In the genomic region with DNA sequence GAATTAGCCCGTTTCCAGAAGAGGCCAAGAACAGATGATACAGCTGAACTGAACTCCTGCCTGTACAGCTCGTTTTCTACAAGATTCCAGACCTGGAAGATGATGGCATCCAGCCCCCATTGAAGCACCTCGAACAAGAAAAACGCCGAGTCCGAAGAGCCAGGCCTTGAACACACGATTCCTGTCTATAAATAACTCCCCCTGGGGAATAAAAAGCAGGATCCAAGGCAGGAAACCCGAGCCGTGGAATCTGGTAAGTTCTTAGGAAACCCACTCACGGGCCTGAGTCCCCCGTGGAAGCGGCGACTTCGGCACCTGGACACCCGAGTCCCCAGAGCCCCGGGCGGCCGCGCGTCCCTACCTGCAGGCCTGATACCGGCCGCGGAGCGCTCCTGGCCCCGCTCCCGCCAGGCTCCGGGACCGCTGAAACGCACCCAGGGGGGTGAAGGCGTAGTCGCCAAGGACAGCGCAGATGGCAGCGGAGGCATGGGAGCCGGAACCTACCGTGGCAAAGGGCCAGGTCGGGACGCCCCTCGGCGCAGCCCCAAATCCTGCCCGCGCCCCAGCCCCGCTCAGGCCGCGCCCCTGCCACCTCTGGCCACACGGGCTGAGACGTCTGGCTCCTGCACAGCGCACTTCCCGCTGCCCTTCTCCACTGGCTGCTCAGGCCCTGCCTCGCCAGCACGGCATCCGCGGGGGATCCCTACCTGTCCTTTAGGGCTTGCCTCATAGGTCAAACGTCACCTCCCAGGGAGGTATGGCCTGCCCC, we compare ENCODE assay signal across 8 cellular contexts. TPM values are rescaled to one million over a fixed set of nuclear protein-coding genes. Genes with fewer than 3 reads are reported as not detected.
DNase-seq lines count a peak whose midpoint lies in the region; ATAC-seq, FAIRE-seq and TF ChIP-seq lines count a peak whose summit lies in the region.

No MANE protein-coding gene starts in this region.

- SMC1A ChIA-PET in GM12878 (lab: Charles Lee; ENCODE audit: uncharacterized antibody, unreplicated experiment): interaction anchor here (2.1 kb wide), 1 partner anchor 9 kb away, joined by 6 read pairs; no protein-coding TSS in a partner anchor

- no peaks in the 10 kb centered on the region for H4K20me1 ChIP-seq in GM12878 (ENCODE audit: control insufficient read depth, insufficient read depth)

- no peak overlapping the region for H3K27ac ChIP-seq in CD4-positive, alpha-beta T cell (ENCODE audit: low read depth, low read length)
- no peak overlapping the region for H3K27ac ChIP-seq in HUES64 (ENCODE audit: low read depth, low read length)
- H3K27ac ChIP-seq in GM12878 (ENCODE audit: control insufficient read depth, insufficient read depth): no peak overlapping the region

- peak overlapping the region; percentile 74 for H3K4me3 Mint-ChIP-seq in CD4-positive, alpha-beta T cell
- peak overlapping the region in 4 of 5 donors; percentile 31 to 71 (median 60) for H3K4me3 Mint-ChIP-seq in immature natural killer cell

- no TSS peak for BruUV-seq in GM12878 (replicated peaks; lab: Mats Ljungman, UMichigan)

- WGBS in HUES64: 13% methylated on average over 53 of the region's 53 CpGs
- 3% methylated on average over 44 of the region's 53 CpGs for WGBS in GM12878 (ENCODE audit: insufficient coverage, insufficient replicate concordance, low lambda C conversion rate, missing lambda C conversion rate)

- peak; percentile 17 for ATAC-seq in CD4-positive, alpha-beta T cell (ENCODE audit: poor library complexity)
- ATAC-seq in GM12878: peak; percentile 76
- ATAC-seq in stimulated activated naive CD8-positive, alpha-beta T cell treated with anti-CD3 and anti-CD28 coated beads, Interleukin-15, Interleukin-2, amounts not matched to agents 100 U/mL and 50 U/mL, for 24 hours: peak; percentile 53
- no peak for ATAC-seq in GM18511 (IDR thresholded peaks at IDR 0.05; ENCODE audit: unreplicated experiment)
- ATAC-seq in GM18870 (IDR thresholded peaks at IDR 0.05; ENCODE audit: unreplicated experiment): no peak

- H3K36me3 ChIP-seq in HUES64 (ENCODE audit: insufficient read depth, low read length): no peaks in the 10 kb centered on the region
- H3K36me3 ChIP-seq in GM12878 (ENCODE audit: control insufficient read depth in 2 of 2, insufficient read depth in 2 of 2, low read length in 1 of 2): no peaks in the 10 kb centered on the region

- no peak for DNase-seq in CD4-positive, alpha-beta T cell
- no peak for DNase-seq in GM12878 (ENCODE audit: low read depth, low spot score)
- no peak for DNase-seq in immature natural killer cell
- peak; percentile 24 for DNase-seq in stimulated activated naive CD8-positive, alpha-beta T cell treated with anti-CD3 and anti-CD28 coated beads, Interleukin-15, Interleukin-2, amounts not matched to agents 100 U/mL and 50 U/mL, for 24 hours
- no peak for DNase-seq in activated effector memory CD4-positive, alpha-beta T cell treated with Interleukin-2 at 50 U/mL for 16 hours

- no peak for TF ChIP-seq CTCF in CD4-positive, alpha-beta T cell (IDR thresholded peaks at IDR 0.05)
- TF ChIP-seq CTCF in GM12878 (IDR thresholded peaks at IDR 0.05 in 2 of 3, conservative IDR thresholded peaks at IDR 0.05 in 1 of 3; ENCODE audit: control insufficient read depth in 2 of 3, extremely low read depth in 1 of 3, insufficient read depth in 1 of 3, low read depth in 3 of 3, low read length in 3 of 3): no peak

- H3K9ac ChIP-seq in HUES64 (ENCODE audit: low read depth, low read length): peak overlapping the region; percentile 28; the same call in 1 of the 2 replicates
- peak overlapping the region; percentile 28 for H3K9ac ChIP-seq in GM12878 (ENCODE audit: control insufficient read depth, insufficient read depth, low read length)

- no peak for FAIRE-seq in GM12878 (lab: Jason Lieb, UNC)

- H3K4me3 ChIP-seq in HUES64 (ENCODE audit: low read length): peak overlapping the region; percentile 64
- peak overlapping the region; percentile 47; the same call in 1 of the 2 replicates for H3K4me3 ChIP-seq in GM12878

- H3K27ac Mint-ChIP-seq in CD4-positive, alpha-beta T cell: no peak overlapping the region
- H3K27ac Mint-ChIP-seq in immature natural killer cell: peak overlapping the region in 1 of 6 donors; percentile 59

- no peaks in the 10 kb centered on the region for H3K9me3 ChIP-seq in CD4-positive, alpha-beta T cell (ENCODE audit: control insufficient read depth, low read length)
- H3K9me3 ChIP-seq in HUES64 (ENCODE audit: insufficient read depth, low read depth, low read length) (no peaks in the 10 kb centered on the region), GM12878 (replicated peaks; ENCODE audit: control insufficient read depth, insufficient read depth, low read length) (no peaks in the 10 kb centered on the region)

- no peaks in the 10 kb centered on the region for H3K79me2 ChIP-seq in GM12878 (ENCODE audit: control insufficient read depth, insufficient read depth, low read length)

- no peaks in the 10 kb centered on the region for H3K27me3 ChIP-seq in CD4-positive, alpha-beta T cell (ENCODE audit: control insufficient read depth, insufficient read depth, low read length)
- peaks cover 31% of the 10 kb centered on the region for H3K27me3 ChIP-seq in HUES64 (ENCODE audit: insufficient read depth, low read length)
- H3K27me3 ChIP-seq in GM12878 (replicated peaks in 1 of 2; ENCODE audit: control insufficient read depth in 2 of 2, insufficient read depth in 2 of 2, low read length in 1 of 2): no peaks in the 10 kb centered on the region

- peak overlapping the region; percentile 73 for H2AFZ ChIP-seq in GM12878 (ENCODE audit: control insufficient read depth, low read depth, low read length)

- no peak for TF ChIP-seq EP300 in GM12878 (IDR thresholded peaks at IDR 0.05; ENCODE audit: borderline replicate concordance in 1 of 2, control insufficient read depth in 1 of 2, low read depth in 2 of 2, low read length in 2 of 2)

- TF ChIP-seq RAD21 in GM12878 (IDR thresholded peaks at IDR 0.05; ENCODE audit: insufficient read depth, low read depth, low read length): no peak

- H3K4me1 Mint-ChIP-seq in CD4-positive, alpha-beta T cell (ENCODE audit: low read depth): peaks cover 12% of the 10 kb centered on the region
- H3K4me1 Mint-ChIP-seq in immature natural killer cell: peaks cover 6 to 20% of the 10 kb centered on the region in 2 donors

- peak overlapping the region; percentile 91 for H3K4me2 ChIP-seq in GM12878 (ENCODE audit: control insufficient read depth, insufficient read depth)

- POLR2A ChIA-PET in CD4-positive, alpha-beta T cell (lab: Charles Lee): no interaction called here
- POLR2A ChIA-PET in GM12878 (lab: Charles Lee): interaction anchor here (0.6 to 1.2 kb wide), 2 partner anchors 10 to 840 kb away, joined by 4 to 5 read pairs; no protein-coding TSS in a partner anchor

- H3K27me3 Mint-ChIP-seq in CD4-positive, alpha-beta T cell: peaks cover 6% of the 10 kb centered on the region
- peaks cover 2 to 14% (median 4%) of the 10 kb centered on the region in 3 donors for H3K27me3 Mint-ChIP-seq in immature natural killer cell (ENCODE audit: low read depth in 3 of 3)

- RAD21 ChIA-PET in GM12878 (lab: Charles Lee; ENCODE audit: unreplicated experiment): interaction anchor here (0.6 to 2.5 kb wide), 4 partner anchors 9 to 892 kb away, joined by 3 to 11 read pairs (median 4); no protein-coding TSS in a partner anchor

- CTCF ChIA-PET in CD4-positive, alpha-beta T cell (lab: Charles Lee): interaction anchor here (0.6 to 2.0 kb wide), 3 partner anchors 9 to 29 kb away, joined by 3 to 6 read pairs (median 5); no protein-coding TSS in a partner anchor
- CTCF ChIA-PET in GM12878 (lab: Yijun Ruan, JAX): interaction anchor here (0.9 to 6.5 kb wide), 2 partner anchors 11 to 30 kb away, joined by 4 to 94 read pairs; no protein-coding TSS in a partner anchor

- intact Hi-C loops in CD4-positive, alpha-beta T cell (cut with DNase I, micrococcal nuclease): no loop called here
- intact Hi-C loops in GM12878 (cut with micrococcal nuclease; ENCODE audit: unreplicated experiment): loop anchor here (10.0 kb wide), 1 partner anchor 384 kb away; a partner anchor contains a TSS

- TF ChIP-seq POLR2A in GM12878 (IDR thresholded peaks at IDR 0.05; ENCODE audit: low read depth, low read length): no peak

- H3K9me3 Mint-ChIP-seq in CD4-positive, alpha-beta T cell: no peaks in the 10 kb centered on the region
- no peaks in the 10 kb centered on the region for H3K9me3 Mint-ChIP-seq in immature natural killer cell

- in situ Hi-C loops in GM12878 (cut with MboI): no loop called here

- H3K4me1 ChIP-seq in HUES64 (ENCODE audit: insufficient read depth, low read length): peaks cover 11% of the 10 kb centered on the region
- peaks cover 15% of the 10 kb centered on the region for H3K4me1 ChIP-seq in GM12878 (ENCODE audit: control insufficient read depth, insufficient read depth, low read length)

- H3K36me3 Mint-ChIP-seq in CD4-positive, alpha-beta T cell (ENCODE audit: low read depth): no peaks in the 10 kb centered on the region
- no peaks in the 10 kb centered on the region for H3K36me3 Mint-ChIP-seq in immature natural killer cell

RNA-seq across cellular contexts. Expression of a gene that starts 14.0 kb away (rescaled TPM):
- total RNA-seq in CD4-positive, alpha-beta T cell: 10 to 100 TPM in 1 of 2 experiments, 1 to 10 TPM in 1; 8.1 to 10.0 TPM
- 9.8 TPM for polyA plus RNA-seq in HUES64 (2013, experiment 1 of 2)
- 9.5 TPM for polyA plus RNA-seq in HUES64 (2013, experiment 2 of 2)
- 39.1 and 48.4 TPM in 2 replicates for total RNA-seq in GM12878 (2013; cell fraction: nucleolus; rRNA removed)
- 9.7 and 12.8 TPM in 2 replicates for total RNA-seq in GM12878 (2014; rRNA removed)
- total RNA-seq in GM12878 (2014; rRNA removed; fragmentation: Illumina TruSeq; extraction: Trizol): 9.5 and 11.4 TPM in 2 replicates
- 11.9 and 13.3 TPM in 2 replicates for total RNA-seq in GM12878 (2021)
- polyA plus RNA-seq in GM12878 (2011; ENCODE audit: low read depth): 4.9 TPM
- 10.0 and 10.1 TPM in 2 replicates for polyA plus RNA-seq in GM12878 (2011; rRNA removed)
- 6.2 and 7.1 TPM in 2 replicates for polyA plus RNA-seq in GM12878 (2011; cell fraction: cytosol; rRNA removed)
- polyA plus RNA-seq in GM12878 (2011; cell fraction: nucleus; rRNA removed): 12.9 and 15.6 TPM in 2 replicates
- 5.0 and 5.3 TPM in 2 replicates for polyA plus RNA-seq in GM12878 (2012)
- polyA plus RNA-seq in GM12878 (2014; fragmentation: Illumina TruSeq; extraction: Trizol): 9.9 and 11.0 TPM in 2 replicates
- 1 to 10 TPM; 1.5 to 1.8 TPM for polyA plus RNA-seq in GM12878 (2014; fragmentation: Nextera tagmentation; extraction: Ambion mirVana)
- polyA plus RNA-seq in GM12878 (2014; rRNA removed): 9.5 and 9.6 TPM in 2 replicates
- polyA plus RNA-seq in GM12878 (2016; fragmentation: Nextera tagmentation; extraction: Ambion mirVana): 10 to 100 TPM in 1 of 2 experiments, 1 to 10 TPM in 1; 9.4 to 12.7 TPM
- 13.1 and 20.6 TPM in 2 replicates for polyA minus RNA-seq in GM12878 (2011; rRNA and poly(A)+ RNA removed)
- 3.5 and 3.7 TPM in 2 replicates for polyA minus RNA-seq in GM12878 (2011; cell fraction: cytosol; rRNA and poly(A)+ RNA removed)
- polyA minus RNA-seq in GM12878 (2011; cell fraction: nucleus; rRNA and poly(A)+ RNA removed): 11.6 and 15.7 TPM in 2 replicates
- 10 to 100 TPM; 12.6 to 15.7 (median 15.5) TPM for polyA plus RNA-seq in immature natural killer cell

RNA-seq across cellular contexts. Expression of a gene that starts 26.0 kb away (rescaled TPM):
- total RNA-seq in CD4-positive, alpha-beta T cell: not detected
- 1.3 TPM for polyA plus RNA-seq in HUES64 (2013, experiment 1 of 2)
- polyA plus RNA-seq in HUES64 (2013, experiment 2 of 2): 2.3 TPM
- total RNA-seq in GM12878 (2013; cell fraction: nucleolus; rRNA removed): not detected in 2 replicates
- total RNA-seq in GM12878 (2014; rRNA removed) (not detected in 2 replicates), GM12878 (2014; rRNA removed; fragmentation: Illumina TruSeq; extraction: Trizol) (not detected in 2 replicates), GM12878 (2021) (not detected in 2 replicates)
- not detected for polyA plus RNA-seq in GM12878 (2011; ENCODE audit: low read depth)
- polyA plus RNA-seq in GM12878 (2011; rRNA removed) (not detected in 2 replicates), GM12878 (2014; fragmentation: Illumina TruSeq; extraction: Trizol) (not detected in 2 replicates), GM12878 (2014; fragmentation: Nextera tagmentation; extraction: Ambion mirVana) (not detected), GM12878 (2014; rRNA removed) (not detected in 2 replicates), GM12878 (2016; fragmentation: Nextera tagmentation; extraction: Ambion mirVana) (not detected), immature natural killer cell (not detected)
- polyA plus RNA-seq in GM12878 (2011; cell fraction: cytosol; rRNA removed): not detected in 2 replicates
- polyA plus RNA-seq in GM12878 (2011; cell fraction: nucleus; rRNA removed): not detected in 2 replicates
- polyA plus RNA-seq in GM12878 (2012): not detected in 2 replicates
- not detected in 2 replicates for polyA minus RNA-seq in GM12878 (2011; rRNA and poly(A)+ RNA removed)
- not detected in 2 replicates for polyA minus RNA-seq in GM12878 (2011; cell fraction: cytosol; rRNA and poly(A)+ RNA removed)
- polyA minus RNA-seq in GM12878 (2011; cell fraction: nucleus; rRNA and poly(A)+ RNA removed): not detected in 2 replicates

Comparison
In these comparisons a context has a peak if more than half of its experiments do, and no peak if none do; other contexts are left out.
1. ATAC-seq: peak in CD4-positive, alpha-beta T cell (single experiment), GM12878 (single experiment) and stimulated activated naive CD8-positive, alpha-beta T cell treated with anti-CD3 and anti-CD28 coated beads, Interleukin-15, Interleukin-2, amounts not matched to agents 100 U/mL and 50 U/mL, for 24 hours (single experiment); none in GM18511 (single experiment) and GM18870 (single experiment).